Comparison of ENCODE assay signal across 16 cellular contexts in the genomic region with DNA sequence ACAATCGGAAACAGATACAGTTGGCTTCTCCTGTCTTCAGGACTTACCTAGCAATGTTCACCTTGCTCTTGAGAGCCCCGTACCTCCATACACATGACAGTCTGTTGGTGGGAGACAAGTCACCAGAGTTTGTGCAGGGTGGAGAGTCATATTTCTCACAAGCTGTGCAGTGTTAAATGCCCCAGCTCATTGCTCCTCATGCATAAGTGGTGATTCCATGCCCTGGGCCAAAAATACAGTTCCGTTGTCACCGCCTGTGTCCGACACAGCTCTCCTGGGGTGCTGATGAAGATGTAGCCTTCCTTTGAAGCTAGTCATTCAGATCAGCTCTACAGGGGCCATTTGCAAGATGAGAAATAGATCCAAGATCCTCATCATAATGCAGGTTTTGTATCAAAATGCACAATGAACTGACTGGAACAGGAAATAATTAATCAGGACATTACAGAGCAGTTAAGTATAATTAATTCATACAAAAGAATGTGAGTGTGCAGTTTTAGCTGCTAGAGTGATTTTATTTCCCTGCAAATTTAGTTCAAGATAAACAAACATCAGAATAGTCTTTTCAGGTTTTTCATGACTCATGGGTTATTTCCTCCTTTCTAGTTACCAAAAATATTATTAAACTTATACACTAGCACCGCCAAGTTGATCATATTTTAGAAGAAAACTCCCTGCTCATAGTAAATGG.
DNase-seq lines count a peak whose midpoint lies in the region; ATAC-seq and TF ChIP-seq lines count a peak whose summit lies in the region.
"Had no signal": no experiment of that assay in that cellular context is flagged by ENCODE, and none has a peak within 500 bp of the region (broad histone marks: within the 10 kb centered on the region; RNA-seq: fewer than 3 reads in every experiment).

No MANE protein-coding gene starts in this region.

- peaks cover 5% of the 10 kb centered on the region for H3K9me3 Mint-ChIP-seq in glutamatergic neuron (ENCODE audit: unreplicated experiment)
- H3K9me3 Mint-ChIP-seq: HFFc6 had no signal

- H3K36me3 ChIP-seq in heart left ventricle (no peaks in the 10 kb centered on the region), H7 (replicated peaks; ENCODE audit: control insufficient read depth, insufficient read depth, low read length) (no peaks in the 10 kb centered on the region)

- no peaks in the 10 kb centered on the region for H3K9me3 ChIP-seq in heart left ventricle

- H3K27ac Mint-ChIP-seq in glutamatergic neuron (ENCODE audit: unreplicated experiment): peak overlapping the region; percentile 90
- H3K27ac Mint-ChIP-seq: HFFc6 had no signal

- H3K4me3 ChIP-seq in heart left ventricle (no peak overlapping the region), astrocyte of the spinal cord (ENCODE audit: low read depth, low read length) (no peak overlapping the region), H7 (ENCODE audit: insufficient read depth, low read depth, low read length) (no peak overlapping the region)

- H3K27me3 ChIP-seq in heart left ventricle: no peaks in the 10 kb centered on the region
- no peaks in the 10 kb centered on the region; the same call in 1 of the 2 replicates for H3K27me3 ChIP-seq in H7 (ENCODE audit: control insufficient read depth, insufficient read depth, low read length)

- DNase-seq in Right ventricle myocardium inferior (ENCODE audit: missing footprints): no peak
- DNase-seq in heart left ventricle: no peak
- DNase-seq in astrocyte of the spinal cord (ENCODE audit: low read depth, low spot score): peak; percentile 22
- no peak for DNase-seq in glutamatergic neuron
- peak; percentile 87 for DNase-seq in renal cortical epithelial cell (ENCODE audit: low read depth)
- no peak for DNase-seq in H7
- DNase-seq: C1 segment of cervical spinal cord, DMS 273 treated with DMSO at 0.1 percent for 48 hours, HFFc6, Karpas-422, NCI-H1105 treated with DMSO at 0.1 percent for 48 hours, NCI-H187 treated with DMSO at 0.1 percent for 48 hours, NCI-H345, NCI-H526 treated with DMSO at 0.1 percent for 48 hours had no signal

- H3K36me3 Mint-ChIP-seq in glutamatergic neuron (ENCODE audit: unreplicated experiment): peaks cover 12% of the 10 kb centered on the region

- intact Hi-C loops in Right ventricle myocardium inferior (cut with DNase I): loop anchor here (5.0 kb wide), 1 partner anchor 63 kb away; no protein-coding TSS in a partner anchor
- intact Hi-C loops in heart left ventricle (cut with DNase I): no loop called here

- no peak for TF ChIP-seq POLR2A in heart left ventricle (IDR thresholded peaks at IDR 0.05)

- ATAC-seq in Right ventricle myocardium inferior (peak; percentile 51), heart left ventricle (no peak), HG02870 (IDR thresholded peaks at IDR 0.05; ENCODE audit: unreplicated experiment) (no peak), HG03378 (IDR thresholded peaks at IDR 0.05; ENCODE audit: unreplicated experiment) (no peak)

- no peak overlapping the region for H3K27ac ChIP-seq in heart left ventricle

- TF ChIP-seq CTCF in heart left ventricle (IDR thresholded peaks at IDR 0.05) (no peak), astrocyte of the spinal cord (IDR thresholded peaks at IDR 0.05; ENCODE audit: low read depth, low read length) (no peak), glutamatergic neuron (IDR thresholded peaks at IDR 0.05; ENCODE audit: partially characterized antibody, unreplicated experiment) (no peak)

- in situ Hi-C loops in astrocyte of the spinal cord (cut with HindIII; ENCODE audit: low sequenced_read_pairs): no loop called here

- no peak overlapping the region for H3K4me3 Mint-ChIP-seq in glutamatergic neuron (ENCODE audit: unreplicated experiment)
- H3K4me3 Mint-ChIP-seq: HFFc6 had no signal

- peaks cover 17% of the 10 kb centered on the region for H3K4me1 Mint-ChIP-seq in glutamatergic neuron (ENCODE audit: low read depth, unreplicated experiment)

- WGBS in heart left ventricle, 4 donors: 74 to 81% (median 78%) methylated on average over 6 of the region's 6 CpGs

- peaks cover 0 to 10% (median 0%) of the 10 kb centered on the region in 12 donors for H3K4me1 ChIP-seq in heart left ventricle

- H3K27me3 Mint-ChIP-seq in glutamatergic neuron (ENCODE audit: unreplicated experiment): peaks cover 3% of the 10 kb centered on the region

Comparison
In these comparisons a context has a peak if more than half of its experiments do, and no peak if none do; other contexts are left out.
1. DNase-seq: peak in astrocyte of the spinal cord (single experiment) and renal cortical epithelial cell (single experiment); none in Right ventricle myocardium inferior (single experiment), heart left ventricle (0 of 5), glutamatergic neuron (single experiment) and H7 (single experiment).